In the genomic region with DNA sequence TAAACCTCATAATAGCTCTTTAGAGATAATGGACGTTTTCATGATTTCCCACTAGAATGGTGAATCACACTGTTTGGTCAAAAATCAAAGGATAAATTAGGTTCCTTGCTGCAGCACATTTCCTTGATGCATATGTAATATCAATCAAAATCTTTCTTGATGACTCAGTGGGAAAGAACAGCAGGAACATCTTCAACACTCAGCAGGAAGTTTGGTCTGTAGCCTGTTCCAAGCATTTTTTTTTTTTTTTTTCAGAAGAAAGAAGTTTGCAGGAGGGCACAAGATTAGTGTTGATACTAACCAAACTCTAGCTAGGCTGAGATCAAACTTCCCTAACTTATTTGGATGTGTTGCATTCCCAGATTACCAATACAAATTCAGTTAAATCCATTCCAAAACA, we compare ENCODE assay signal across 26 cellular contexts.
"Had no signal": no experiment of that assay in that cellular context is flagged by ENCODE, and none has a peak within 500 bp of the region (broad histone marks: within the 10 kb centered on the region; RNA-seq: fewer than 3 reads in every experiment).

No MANE protein-coding gene starts in this region.

- H3K4me1 ChIP-seq: ascending aorta, body of pancreas, SJCRH30 had no signal

- H3K9me3 ChIP-seq: ascending aorta, body of pancreas, SJCRH30 had no signal

- H3K27ac ChIP-seq: ascending aorta, body of pancreas, cardiac muscle cell, KMS-11, SJCRH30, SK-N-MC, WERI-Rb-1 had no signal

- H3K4me3 ChIP-seq: ascending aorta, body of pancreas, cardiac muscle cell, SJCRH30, SK-N-MC had no signal

- H3K9ac ChIP-seq: KMS-11 had no signal

- H3K27me3 ChIP-seq: ascending aorta, body of pancreas, cardiac muscle cell, SJCRH30 had no signal

- H3K36me3 ChIP-seq: ascending aorta, cardiac muscle cell, SJCRH30, WERI-Rb-1 had no signal

- H3K4me2 ChIP-seq: KMS-11 had no signal

- DNase-seq: activated CD4-positive, alpha-beta T cell treated with anti-CD3 and anti-CD28 coated beads for 1 hour; activated CD4-positive, alpha-beta T cell treated with anti-CD3 and anti-CD28 coated beads for 48 hours; activated CD4-positive, CD25-positive, alpha-beta regulatory T cell; activated CD8-positive, alpha-beta T cell treated with anti-CD3 and anti-CD28 coated beads for 36 hours; activated effector memory CD4-positive, alpha-beta T cell treated with anti-CD3 and anti-CD28 coated beads, Interleukin-2, amount 50 U/mL, for 16 hours; activated naive CD4-positive, alpha-beta T cell; activated naive CD4-positive, alpha-beta T cell treated with anti-CD3 and anti-CD28 coated beads, Interleukin-2, amount 50 U/mL, for 16 hours; activated naive CD8-positive, alpha-beta T cell treated with anti-CD3 and anti-CD28 coated beads for 36 hours; activated T-cell treated with anti-CD3 and anti-CD28 coated beads, Interleukin-2, amount 50 U/mL, for 1 hour; activated T-cell treated with anti-CD3 and anti-CD28 coated beads, Interleukin-2, amount 50 U/mL, for 72 hours; amygdala; body of pancreas; NCI-H1105; NCI-H1417 treated with DMSO at 0.1 percent for 48 hours; NCI-H187 treated with DMSO at 0.1 percent for 48 hours; NCI-H2081; NCI-H345; NCI-H524 treated with DMSO at 0.1 percent for 48 hours; SHP77; SJCRH30; T1000; WERI-Rb-1 had no signal
